8 cellular contexts compared by ENCODE assay signal in genomic region chr20:2688041-2688591, GRCh38. TPM values are rescaled to one million over a fixed set of nuclear protein-coding genes. Genes with fewer than 3 reads are reported as not detected.
DNase-seq lines count a peak whose midpoint lies in the region; ATAC-seq and TF ChIP-seq lines count a peak whose summit lies in the region.

No MANE protein-coding gene starts in this region.

- no peaks in the 10 kb centered on the region for H3K36me3 Mint-ChIP-seq in osteocyte (ENCODE audit: unreplicated experiment)

- no peaks in the 10 kb centered on the region for H3K9me3 Mint-ChIP-seq in osteocyte (ENCODE audit: unreplicated experiment)

- H3K36me3 ChIP-seq in upper lobe of right lung = no peaks in the 10 kb centered on the region

- H3K4me3 Mint-ChIP-seq in osteocyte (ENCODE audit: unreplicated experiment) = no peak overlapping the region

- H3K27ac Mint-ChIP-seq in osteocyte (ENCODE audit: unreplicated experiment) = no peak overlapping the region

- H3K4me3 ChIP-seq in fibroblast of mammary gland (ENCODE audit: control insufficient read depth, low read depth, low read length) = no peak overlapping the region
- no peak overlapping the region for H3K4me3 ChIP-seq in upper lobe of right lung

- ATAC-seq in upper lobe of right lung = peak; percentile 80
- ATAC-seq in omental fat pad (ENCODE audit: low FRiP score) = no peak

- peaks cover 64% of the 10 kb centered on the region for H3K27me3 Mint-ChIP-seq in osteocyte (ENCODE audit: unreplicated experiment)

- H3K9me3 ChIP-seq in upper lobe of right lung = no peaks in the 10 kb centered on the region

- H3K4me1 ChIP-seq in upper lobe of right lung = peaks cover 6% of the 10 kb centered on the region

- TF ChIP-seq CTCF in fibroblast of mammary gland (conservative IDR thresholded peaks at IDR 0.05; ENCODE audit: control insufficient read depth, insufficient read depth, low read depth, low read length) (peak; percentile 46), osteocyte (IDR thresholded peaks at IDR 0.05) (peak; percentile 72), upper lobe of right lung (IDR thresholded peaks at IDR 0.05) (peak; percentile 60), omental fat pad (IDR thresholded peaks at IDR 0.05) (no peak)

- no peak overlapping the region for H3K27ac ChIP-seq in upper lobe of right lung

- DNase-seq in DMS 273 (lab: John Stamatoyannopoulos, UW; ENCODE audit: unreplicated experiment) (peak; percentile 73), DMS 273 treated with DMSO at 0.1 percent for 48 hours (lab: John Stamatoyannopoulos, UW) (no peak), NOMO-1 (lab: John Stamatoyannopoulos, UW; ENCODE audit: unreplicated experiment in 2 of 2) (peak; percentile 80 to 85), activated T-cell treated with anti-CD3 and anti-CD28 coated beads for 1 hour (ENCODE audit: low read depth) (peak; percentile 62), fibroblast of mammary gland (ENCODE audit: low read depth) (peak; percentile 28), osteocyte (ENCODE audit: extremely low spot score, unreplicated experiment) (no peak), upper lobe of right lung (peak; percentile 76), omental fat pad (ENCODE audit: low spot score) (no peak)

- intact Hi-C loops in upper lobe of right lung (cut with DNase I) = no loop called here

- H3K4me1 Mint-ChIP-seq in osteocyte (ENCODE audit: unreplicated experiment) = peaks cover 12% of the 10 kb centered on the region

- peaks cover 8% of the 10 kb centered on the region for H3K27me3 ChIP-seq in upper lobe of right lung

RNA-seq across cellular contexts. Expression of gene EBF4, which starts 4.5 kb away (rescaled TPM):
- total RNA-seq in osteocyte = 9.8 and 12.8 TPM in 2 replicates
- 19.5 TPM for total RNA-seq in upper lobe of right lung
- 1 to 10 TPM; 1.3 to 7.5 (median 5.4) TPM for total RNA-seq in omental fat pad

RNA-seq across cellular contexts. Expression of gene IDH3B, which starts 24.1 kb away (rescaled TPM):
- total RNA-seq in osteocyte = 78.1 and 86.6 TPM in 2 replicates
- total RNA-seq in upper lobe of right lung = 65.5 TPM
- total RNA-seq in omental fat pad = 100 to 1,000 TPM in 3 of 4 donors, 10 to 100 TPM in 1; 90.3 to 122 (median 103) TPM

RNA-seq across cellular contexts. Expression of gene NOP56, which starts 35.7 kb away (rescaled TPM):
- 141 and 142 TPM in 2 replicates for total RNA-seq in osteocyte
- total RNA-seq in upper lobe of right lung = 88.4 TPM
- 100 to 1,000 TPM in 2 of 4 donors, 10 to 100 TPM in 2; 77.3 to 463 (median 96.6) TPM for total RNA-seq in omental fat pad

Comparison
In these comparisons a context has a peak if more than half of its experiments do, and no peak if none do; other contexts are left out.
1. DNase-seq: peak in DMS 273 (single experiment), NOMO-1 (2 of 2), activated T-cell treated with anti-CD3 and anti-CD28 coated beads for 1 hour (single experiment), fibroblast of mammary gland (single experiment) and upper lobe of right lung (single experiment); none in DMS 273 treated with DMSO at 0.1 percent for 48 hours (single experiment), osteocyte (single experiment) and omental fat pad (single experiment).
2. CTCF ChIP-seq: peak in fibroblast of mammary gland (single experiment), osteocyte (single experiment) and upper lobe of right lung (single experiment); none in omental fat pad (0 of 3).